ENCODE assay signal across 28 cellular contexts in the genomic region with DNA sequence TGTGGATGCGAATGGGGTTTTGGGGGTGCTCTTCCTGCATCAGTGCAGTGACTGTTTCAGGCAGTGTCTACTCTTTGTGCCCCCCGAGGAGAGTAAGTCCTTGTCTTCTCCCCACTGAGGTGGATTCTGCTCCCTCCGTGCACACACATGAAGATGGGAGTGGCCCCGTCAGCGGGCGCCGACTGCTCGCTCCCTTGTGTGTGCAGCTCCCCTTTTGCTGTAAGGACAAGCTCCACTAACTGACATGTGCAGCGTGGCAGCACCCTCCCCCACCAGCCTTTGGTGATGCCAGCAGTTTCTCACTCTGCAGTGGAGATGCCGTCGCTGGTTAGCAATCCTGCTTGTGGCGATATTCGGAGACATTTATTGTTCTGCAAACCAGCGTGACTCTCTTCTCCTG.
DNase-seq lines count a peak whose midpoint lies in the region; ATAC-seq and TF ChIP-seq lines count a peak whose summit lies in the region.
"Had no signal": no experiment of that assay in that cellular context is flagged by ENCODE, and none has a peak within 500 bp of the region (broad histone marks: within the 10 kb centered on the region; RNA-seq: fewer than 3 reads in every experiment).

No MANE protein-coding gene starts in this region.

- H3K23me2 ChIP-seq in H9 (ENCODE audit: insufficient read length, low read depth, low read length, poor library complexity, severe bottlenecking), result no peaks in the 10 kb centered on the region

- TF ChIP-seq POLR2A in spleen (IDR thresholded peaks at IDR 0.05) (no peak), GM18505 (IDR thresholded peaks at IDR 0.05; ENCODE audit: borderline replicate concordance, extremely low read depth, insufficient read depth, insufficient read length) (no peak)

- H2BK20ac ChIP-seq in H9 (ENCODE audit: low read depth, low read length, poor library complexity, severe bottlenecking), result no peak overlapping the region

- H3K9me3 ChIP-seq in H9 (ENCODE audit: control insufficient read depth, low read depth, low read length), result no peaks in the 10 kb centered on the region
- H3K9me3 ChIP-seq in spleen, result no peaks in the 10 kb centered on the region
- H3K9me3 ChIP-seq: esophagus squamous epithelium, pancreas had no signal

- no peak overlapping the region for H3K23ac ChIP-seq in H9 (ENCODE audit: insufficient read length, low read depth, low read length)

- H3K36me3 ChIP-seq in spleen, result peaks cover 0 to 61% (median 27%) of the 10 kb centered on the region in 6 donors
- H3K36me3 ChIP-seq: pancreas had no signal

- no peak overlapping the region for H3K18ac ChIP-seq in H9 (ENCODE audit: insufficient read length, low read depth, low read length)

- H2BK15ac ChIP-seq in H9 (ENCODE audit: low read depth, low read length), result no peak overlapping the region

- H3K27ac ChIP-seq in H9 (ENCODE audit: insufficient read length, low read depth, low read length) (no peak overlapping the region), spleen (no peak overlapping the region)
- H3K27ac ChIP-seq: esophagus squamous epithelium, pancreas had no signal

- H3K4me1 ChIP-seq in H9 (ENCODE audit: insufficient read depth, low read length), result no peaks in the 10 kb centered on the region
- peaks cover 0 to 15% (median 0%) of the 10 kb centered on the region in 6 donors for H3K4me1 ChIP-seq in spleen
- H3K4me1 ChIP-seq: pancreas had no signal

- H2BK120ac ChIP-seq in H9 (ENCODE audit: low read depth, low read length, poor library complexity, severe bottlenecking), result no peak overlapping the region

- no peaks in the 10 kb centered on the region for H3K36me3 Mint-ChIP-seq in activated CD8-positive, alpha-beta memory T cell treated with anti-CD3 and anti-CD28 coated beads, Interleukin-2, amount 10 ng/mL, durations not matched to agents 7 days and 5 days
- peaks cover 0 to 3% (median 0%) of the 10 kb centered on the region in 3 experiments; a peak in 1 of 7 replicates for H3K36me3 Mint-ChIP-seq in H9 (ENCODE audit: insufficient read depth in 1 of 3, low read depth in 3 of 3)

- no peaks in the 10 kb centered on the region for H3K27me3 ChIP-seq in H9 (ENCODE audit: insufficient read depth, low read length)
- no peaks in the 10 kb centered on the region for H3K27me3 ChIP-seq in spleen (replicated peaks in 1 of 7)
- H3K27me3 ChIP-seq: esophagus squamous epithelium, pancreas had no signal

- intact Hi-C loops in spleen (cut with DNase I; ENCODE audit: low total_unique reads), result no loop called here

- no peak overlapping the region for H2AFZ ChIP-seq in H9 (ENCODE audit: low read length)

- no peak overlapping the region for H3T11ph ChIP-seq in H9 (ENCODE audit: low read length)

- no peak overlapping the region for H3K4me3 Mint-ChIP-seq in activated CD8-positive, alpha-beta memory T cell treated with anti-CD3 and anti-CD28 coated beads, Interleukin-2, amount 10 ng/mL, durations not matched to agents 7 days and 5 days
- no peak overlapping the region for H3K4me3 Mint-ChIP-seq in H9
- H3K4me3 Mint-ChIP-seq: CD4-positive, CD25-positive, alpha-beta regulatory T cell; naive thymus-derived CD8-positive, alpha-beta T cell; stimulated activated effector memory CD8-positive, alpha-beta T cell treated with anti-CD3 and anti-CD28 coated beads, Interleukin-12 subunit alpha, Interleukin-12 subunit beta, amount 100 ng/mL, for 72 hours; T-helper 17 cell had no signal

- H3K79me2 ChIP-seq in H9 (ENCODE audit: insufficient read depth, low read length), result no peaks in the 10 kb centered on the region

- no peak overlapping the region for H3K27ac Mint-ChIP-seq in activated CD8-positive, alpha-beta memory T cell treated with anti-CD3 and anti-CD28 coated beads, Interleukin-2, amount 10 ng/mL, durations not matched to agents 7 days and 5 days
- no peak overlapping the region for H3K27ac Mint-ChIP-seq in H9
- H3K27ac Mint-ChIP-seq: CD4-positive, CD25-positive, alpha-beta regulatory T cell; IgD-negative memory B cell; stimulated activated effector memory CD8-positive, alpha-beta T cell treated with anti-CD3 and anti-CD28 coated beads, Interleukin-12 subunit alpha, Interleukin-12 subunit beta, amount 100 ng/mL, for 72 hours; T-helper 17 cell had no signal

- TF ChIP-seq CTCF in H9 (conservative IDR thresholded peaks at IDR 0.05) (no peak), spleen (IDR thresholded peaks at IDR 0.05 in 8 of 11, conservative IDR thresholded peaks at IDR 0.05 in 3 of 11) (no peak)

- no peak for ATAC-seq in activated CD8-positive, alpha-beta memory T cell treated with anti-CD3 and anti-CD28 coated beads, Interleukin-2, amount 10 ng/mL, durations not matched to agents 7 days and 5 days
- ATAC-seq in left lobe of liver (no peak), GM18873 (IDR thresholded peaks at IDR 0.05; ENCODE audit: low FRiP score, unreplicated experiment) (no peak), GM18505 (IDR thresholded peaks at IDR 0.05; ENCODE audit: unreplicated experiment) (no peak)
- ATAC-seq: naive thymus-derived CD8-positive, alpha-beta T cell; pancreas; right cardiac atrium; SK-N-SH treated with all-trans-retinoic acid at 6 μM for 48 hours; stimulated activated effector memory CD8-positive, alpha-beta T cell treated with anti-CD3 and anti-CD28 coated beads, Interleukin-12 subunit alpha, Interleukin-12 subunit beta, amount 100 ng/mL, for 72 hours; T-helper 17 cell had no signal

- no peak overlapping the region for H4K8ac ChIP-seq in H9 (replicated peaks; ENCODE audit: insufficient read length, low read depth, low read length)

- H3K9ac ChIP-seq in H9 (ENCODE audit: extremely low read depth, insufficient read length, low read length), result no peak overlapping the region

- no peak overlapping the region for H3K4me2 ChIP-seq in H9 (ENCODE audit: insufficient read depth, insufficient read length, low read length)

- H4K20me1 ChIP-seq in H9 (ENCODE audit: control insufficient read depth, insufficient read depth, insufficient read length), result no peaks in the 10 kb centered on the region

- no peaks in the 10 kb centered on the region for H3K79me1 ChIP-seq in H9 (ENCODE audit: insufficient read depth, low read depth, low read length, poor library complexity, severe bottlenecking)

- H4K91ac ChIP-seq in H9 (ENCODE audit: insufficient read length, low read depth, low read length), result no peak overlapping the region

- no peak overlapping the region; the same call in 1 of the 2 replicates for H3K14ac ChIP-seq in H9 (ENCODE audit: insufficient read depth, low read length)

- H4K5ac ChIP-seq in H9 (ENCODE audit: insufficient read length, low read depth, low read length), result no peak overlapping the region

- H2BK5ac ChIP-seq in H9 (ENCODE audit: insufficient read length, low read length), result no peak overlapping the region

- DNase-seq in activated CD8-positive, alpha-beta memory T cell treated with anti-CD3 and anti-CD28 coated beads, Interleukin-2, amount 10 ng/mL, durations not matched to agents 7 days and 5 days, result peak; percentile 37
- no peak for DNase-seq in activated CD8-positive, alpha-beta memory T cell treated with anti-CD3 and anti-CD28 coated beads, Interleukin-2, amount 50 U/mL, for 4 hours
- DNase-seq in H9 (peak; percentile 10), left lobe of liver (ENCODE audit: low spot score) (peak; percentile 38), spleen (peak; percentile 47), germinal center (ENCODE audit: low spot score) (no peak)
- DNase-seq: activated CD4-positive, alpha-beta T cell treated with anti-CD3 and anti-CD28 coated beads for 1 hour; activated naive CD4-positive, alpha-beta T cell treated with Interleukin-2 at 50 U/mL for 16 hours; activated T-cell treated with anti-CD3 and anti-CD28 coated beads, Interleukin-2, amount 50 U/mL, for 48 hours; CD4-positive, CD25-positive, alpha-beta regulatory T cell; esophagus squamous epithelium; foreskin melanocyte; H7; midbrain; naive thymus-derived CD8-positive, alpha-beta T cell; NCI-H1048; NCI-H1694; NCI-H510A; stimulated activated CD4-positive, alpha-beta T cell treated with anti-CD3 and anti-CD28 coated beads, Interleukin-4, amount 100 ng/mL, for 24 hours; substantia nigra; T-helper 17 cell had no signal

- H2BK12ac ChIP-seq in H9 (ENCODE audit: insufficient read length, low read depth, low read length), result no peak overlapping the region

- H3K27me3 Mint-ChIP-seq in activated CD8-positive, alpha-beta memory T cell treated with anti-CD3 and anti-CD28 coated beads, Interleukin-2, amount 10 ng/mL, durations not matched to agents 7 days and 5 days, result no peaks in the 10 kb centered on the region
- H3K27me3 Mint-ChIP-seq in H9 (ENCODE audit: low read depth), result peaks cover 2% of the 10 kb centered on the region; the same call in 1 of the 2 replicates
- H3K27me3 Mint-ChIP-seq: CD4-positive, CD25-positive, alpha-beta regulatory T cell; IgD-negative memory B cell; naive thymus-derived CD8-positive, alpha-beta T cell; T-helper 17 cell had no signal

- no peaks in the 10 kb centered on the region for H3K9me3 Mint-ChIP-seq in activated CD8-positive, alpha-beta memory T cell treated with anti-CD3 and anti-CD28 coated beads, Interleukin-2, amount 10 ng/mL, durations not matched to agents 7 days and 5 days (ENCODE audit: low read depth)
- H3K9me3 Mint-ChIP-seq in H9, result no peaks in the 10 kb centered on the region

- no CpG with 5 or more reads among the region's 14 CpGs for WGBS in H9 (ENCODE audit: extremely low coverage, insufficient read length, low lambda C conversion rate)
- 89 to 98% (median 96%) methylated on average over 8 to 14 of the region's 14 CpGs for WGBS in spleen, 5 donors

- no peak overlapping the region for H3K4me3 ChIP-seq in spleen
- H3K4me3 ChIP-seq: esophagus squamous epithelium, pancreas had no signal

- H3K4ac ChIP-seq in H9 (ENCODE audit: low read depth, low read length), result no peak overlapping the region

- peaks cover 5% of the 10 kb centered on the region for H3K4me1 Mint-ChIP-seq in activated CD8-positive, alpha-beta memory T cell treated with anti-CD3 and anti-CD28 coated beads, Interleukin-2, amount 10 ng/mL, durations not matched to agents 7 days and 5 days
- peaks cover 7 to 15% of the 10 kb centered on the region in 2 experiments for H3K4me1 Mint-ChIP-seq in H9
- H3K4me1 Mint-ChIP-seq: IgD-negative memory B cell; stimulated activated effector memory CD8-positive, alpha-beta T cell treated with anti-CD3 and anti-CD28 coated beads, Interleukin-12 subunit alpha, Interleukin-12 subunit beta, amount 100 ng/mL, for 72 hours; T-helper 17 cell had no signal

- CTCF ChIA-PET in activated CD8-positive, alpha-beta memory T cell treated with anti-CD3 and anti-CD28 coated beads, Interleukin-2, amount 10 ng/mL, durations not matched to agents 7 days and 5 days (lab: Charles Lee), result no interaction called here

- no peak overlapping the region for H3K56ac ChIP-seq in H9 (ENCODE audit: insufficient read length, low read depth, low read length)

- H2AK5ac ChIP-seq in H9 (ENCODE audit: insufficient read length, low read length), result no peak overlapping the region

Comparison
In these comparisons a context has a peak if more than half of its experiments do, and no peak if none do; other contexts are left out.
1. DNase-seq: peak in activated CD8-positive, alpha-beta memory T cell treated with anti-CD3 and anti-CD28 coated beads, Interleukin-2, amount 10 ng/mL, durations not matched to agents 7 days and 5 days (single experiment), H9 (single experiment), left lobe of liver (single experiment) and spleen (single experiment); none in activated CD8-positive, alpha-beta memory T cell treated with anti-CD3 and anti-CD28 coated beads, Interleukin-2, amount 50 U/mL, for 4 hours (single experiment) and germinal center (single experiment).